In the genomic region with DNA sequence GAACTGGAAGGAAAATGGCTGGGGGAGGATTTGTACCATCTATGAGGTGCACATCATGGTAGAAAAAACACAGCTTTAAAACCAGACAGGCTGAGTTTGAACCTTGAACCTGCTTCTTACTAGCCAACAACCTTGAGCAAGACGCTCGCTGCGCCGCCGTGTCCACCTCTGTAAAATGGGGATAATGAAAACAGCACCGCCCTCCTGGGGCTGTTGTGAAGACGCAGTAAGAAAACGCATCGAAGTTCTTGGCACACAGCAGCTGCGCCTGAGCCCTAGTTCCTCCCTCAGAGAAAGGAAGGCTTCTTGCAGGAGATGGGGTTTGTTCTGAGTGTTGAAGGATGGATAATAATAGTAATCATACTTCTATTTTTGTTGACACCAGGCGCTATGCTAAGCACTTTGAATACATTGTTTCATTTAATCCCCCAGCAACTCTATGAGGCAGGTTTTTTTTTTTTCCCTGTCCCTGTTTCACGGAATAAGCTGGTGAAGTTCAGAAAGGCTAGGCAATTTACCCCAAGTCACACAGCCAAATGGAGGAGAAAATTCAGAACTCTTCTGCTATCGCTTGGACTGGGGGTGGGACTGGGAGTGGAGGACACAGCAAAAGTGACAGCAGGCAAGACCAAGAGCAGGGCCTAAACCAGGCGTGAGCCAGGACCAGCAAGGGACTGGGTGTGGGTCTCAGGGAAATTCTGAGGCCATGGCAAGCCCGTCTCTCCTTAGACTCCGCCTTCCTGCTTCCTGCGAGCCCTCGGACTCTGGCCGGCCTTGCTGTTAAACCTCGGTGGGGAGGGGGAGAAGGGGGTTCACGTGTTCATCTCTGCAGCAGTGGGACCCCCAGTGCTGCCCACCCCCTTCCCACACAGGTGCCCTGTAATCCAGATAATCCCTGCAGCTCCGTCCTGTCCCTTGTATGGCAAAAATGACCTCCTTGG, we compare ENCODE assay signal across 13 cellular contexts.
DNase-seq lines count a peak whose midpoint lies in the region; ATAC-seq and TF ChIP-seq lines count a peak whose summit lies in the region.
"Had no signal": no experiment of that assay in that cellular context is flagged by ENCODE, and none has a peak within 500 bp of the region (broad histone marks: within the 10 kb centered on the region; RNA-seq: fewer than 3 reads in every experiment).

No MANE protein-coding gene starts in this region.

- peaks cover 27% of the 10 kb centered on the region for H3K27me3 Mint-ChIP-seq in activated naive CD4-positive, alpha-beta T cell treated with anti-CD3 and anti-CD28 coated beads, Interleukin-2, amount 10 ng/mL, durations not matched to agents 7 days and 5 days
- H3K27me3 Mint-ChIP-seq in WTC11 (ENCODE audit: low read depth) = no peaks in the 10 kb centered on the region
- H3K27me3 Mint-ChIP-seq in memory B cell = peaks cover 13% of the 10 kb centered on the region
- H3K27me3 Mint-ChIP-seq in type B pancreatic cell = no peaks in the 10 kb centered on the region
- H3K27me3 Mint-ChIP-seq: central memory CD8-positive, alpha-beta T cell had no signal

- peak overlapping the region; percentile 11 for H3K27ac Mint-ChIP-seq in activated naive CD4-positive, alpha-beta T cell treated with anti-CD3 and anti-CD28 coated beads, Interleukin-2, amount 10 ng/mL, durations not matched to agents 7 days and 5 days
- no peak overlapping the region for H3K27ac Mint-ChIP-seq in activated naive CD4-positive, alpha-beta T cell treated with anti-CD3 and anti-CD28 coated beads, Interleukin-2, amount 50 U/mL, for 72 hours
- H3K27ac Mint-ChIP-seq in WTC11 = peak overlapping the region; percentile 96
- H3K27ac Mint-ChIP-seq in memory B cell = peak overlapping the region; percentile 87
- H3K27ac Mint-ChIP-seq in type B pancreatic cell = peak overlapping the region; percentile 87

- TF ChIP-seq CTCF in WTC11 (IDR thresholded peaks at IDR 0.05) = no peak
- TF ChIP-seq CTCF in type B pancreatic cell (conservative IDR thresholded peaks at IDR 0.05) = peak; percentile 30
- no peak for TF ChIP-seq CTCF in foreskin fibroblast (IDR thresholded peaks at IDR 0.05; ENCODE audit: low read depth, low read length)

- no peak overlapping the region for H3K4me3 Mint-ChIP-seq in activated naive CD4-positive, alpha-beta T cell treated with anti-CD3 and anti-CD28 coated beads, Interleukin-2, amount 10 ng/mL, durations not matched to agents 7 days and 5 days
- H3K4me3 Mint-ChIP-seq in WTC11 (peak overlapping the region; percentile 41), memory B cell (no peak overlapping the region), type B pancreatic cell (peak overlapping the region; percentile 63)
- H3K4me3 Mint-ChIP-seq: central memory CD8-positive, alpha-beta T cell had no signal

- H3K4me1 Mint-ChIP-seq in activated naive CD4-positive, alpha-beta T cell treated with anti-CD3 and anti-CD28 coated beads, Interleukin-2, amount 10 ng/mL, durations not matched to agents 7 days and 5 days = peaks cover 95% of the 10 kb centered on the region
- H3K4me1 Mint-ChIP-seq in WTC11 (peaks cover 91% of the 10 kb centered on the region), memory B cell (peaks cover 22% of the 10 kb centered on the region), type B pancreatic cell (ENCODE audit: unreplicated experiment) (peaks cover 88% of the 10 kb centered on the region)

- no peak for ATAC-seq in activated naive CD4-positive, alpha-beta T cell treated with anti-CD3 and anti-CD28 coated beads, Interleukin-2, amount 50 U/mL, for 72 hours
- ATAC-seq in WTC11 = peak; percentile 29
- no peak for ATAC-seq in memory B cell (ENCODE audit: low read depth)
- no peak for ATAC-seq in GM18505 (IDR thresholded peaks at IDR 0.05; ENCODE audit: unreplicated experiment)

- no peaks in the 10 kb centered on the region for H3K36me3 Mint-ChIP-seq in activated naive CD4-positive, alpha-beta T cell treated with anti-CD3 and anti-CD28 coated beads, Interleukin-2, amount 10 ng/mL, durations not matched to agents 7 days and 5 days
- no peaks in the 10 kb centered on the region for H3K36me3 Mint-ChIP-seq in activated naive CD4-positive, alpha-beta T cell treated with anti-CD3 and anti-CD28 coated beads, Interleukin-2, amount 50 U/mL, for 72 hours
- H3K36me3 Mint-ChIP-seq in WTC11 (no peaks in the 10 kb centered on the region), memory B cell (peaks cover 4% of the 10 kb centered on the region), type B pancreatic cell (no peaks in the 10 kb centered on the region)
- H3K36me3 Mint-ChIP-seq: naive B cell had no signal

- TF ChIP-seq POLR2A in GM18505 (IDR thresholded peaks at IDR 0.05; ENCODE audit: borderline replicate concordance, extremely low read depth, insufficient read depth, insufficient read length) = no peak

- no peak overlapping the region for H3K4me3 ChIP-seq in foreskin fibroblast (ENCODE audit: low read depth in 1 of 2, low read length in 2 of 2)
- H3K4me3 ChIP-seq: uterus had no signal

- CTCF ChIA-PET in activated naive CD4-positive, alpha-beta T cell treated with anti-CD3 and anti-CD28 coated beads, Interleukin-2, amount 10 ng/mL, durations not matched to agents 7 days and 5 days (lab: Charles Lee) = interaction anchor here (0.6 to 1.6 kb wide), 6 partner anchors 8 to 100 kb away, joined by 3 to 9 read pairs (median 3); no protein-coding TSS in a partner anchor
- CTCF ChIA-PET in WTC11 (lab: Charles Lee) = interaction anchor here (1.1 to 17.3 kb wide), 11 partner anchors 10 to 147 kb away, joined by 3 to 196 read pairs (median 8); no protein-coding TSS in a partner anchor

- POLR2A ChIA-PET in WTC11 (lab: Charles Lee) = interaction anchor here (0.5 to 1.9 kb wide), 7 partner anchors 10 to 105 kb away, joined by 3 to 7 read pairs (median 4); no protein-coding TSS in a partner anchor

- H3K9me3 Mint-ChIP-seq in activated naive CD4-positive, alpha-beta T cell treated with anti-CD3 and anti-CD28 coated beads, Interleukin-2, amount 10 ng/mL, durations not matched to agents 7 days and 5 days = no peaks in the 10 kb centered on the region
- no peaks in the 10 kb centered on the region for H3K9me3 Mint-ChIP-seq in activated naive CD4-positive, alpha-beta T cell treated with anti-CD3 and anti-CD28 coated beads, Interleukin-2, amount 50 U/mL, for 72 hours
- H3K9me3 Mint-ChIP-seq in WTC11 (no peaks in the 10 kb centered on the region), memory B cell (no peaks in the 10 kb centered on the region), type B pancreatic cell (no peaks in the 10 kb centered on the region)
- H3K9me3 Mint-ChIP-seq: central memory CD8-positive, alpha-beta T cell; naive B cell had no signal

- DNase-seq in activated naive CD4-positive, alpha-beta T cell treated with anti-CD3 and anti-CD28 coated beads, Interleukin-2, amount 10 ng/mL, durations not matched to agents 7 days and 5 days = no peak
- DNase-seq in activated naive CD4-positive, alpha-beta T cell treated with anti-CD3 and anti-CD28 coated beads, Interleukin-2, amount 50 U/mL, for 72 hours (ENCODE audit: low spot score in 2 of 2) = no peak
- DNase-seq in WTC11 (ENCODE audit: low spot score) (no peak), memory B cell (ENCODE audit: low spot score in 2 of 2) (no peak), type B pancreatic cell (ENCODE audit: extremely low spot score, unreplicated experiment) (no peak), NCI-H1092 treated with DMSO at 0.1 percent for 48 hours (lab: John Stamatoyannopoulos, UW) (no peak), foreskin fibroblast (no peak)
- DNase-seq: GDM1, MM.1S, naive B cell, uterus had no signal

TF ChIP-seq in WTC11, 78 proteins besides CTCF, POLR2A, EP300 and RAD21:
- TF ChIP-seq FOXK1 (CRISPR knock-in tag; IDR thresholded peaks at IDR 0.05) (0 out of 2 replicates have a peak, but pooled peaks have one; percentile 21), MAX (CRISPR knock-in tag; IDR thresholded peaks at IDR 0.05) (no peak; the same call in 1 of the 2 replicates), ZNF416 (CRISPR knock-in tag; IDR thresholded peaks at IDR 0.05) (no peak), TEAD1 (CRISPR knock-in tag; IDR thresholded peaks at IDR 0.05) (0 out of 2 replicates have a peak, but pooled peaks have one; percentile 29), USF1 (CRISPR knock-in tag; IDR thresholded peaks at IDR 0.05) (no peak), GTF2I (CRISPR knock-in tag; conservative IDR thresholded peaks at IDR 0.05) (0 out of 2 replicates have a peak, but pooled peaks have one; percentile 6), ZNF138 (CRISPR knock-in tag; conservative IDR thresholded peaks at IDR 0.05) (0 out of 2 replicates have a peak, but pooled peaks have one; percentile 30), E2F1 (CRISPR knock-in tag; IDR thresholded peaks at IDR 0.05) (no peak)

Comparison
In these comparisons a context has a peak if more than half of its experiments do, and no peak if none do; other contexts are left out.
1. H3K27ac Mint-ChIP-seq: peak in activated naive CD4-positive, alpha-beta T cell treated with anti-CD3 and anti-CD28 coated beads, Interleukin-2, amount 10 ng/mL, durations not matched to agents 7 days and 5 days (single experiment), WTC11 (single experiment), memory B cell (single experiment) and type B pancreatic cell (single experiment); none in activated naive CD4-positive, alpha-beta T cell treated with anti-CD3 and anti-CD28 coated beads, Interleukin-2, amount 50 U/mL, for 72 hours (0 of 2).
2. H3K4me3 Mint-ChIP-seq: peak in WTC11 (single experiment) and type B pancreatic cell (single experiment); none in activated naive CD4-positive, alpha-beta T cell treated with anti-CD3 and anti-CD28 coated beads, Interleukin-2, amount 10 ng/mL, durations not matched to agents 7 days and 5 days (single experiment) and memory B cell (single experiment).